In genomic region chr9:124273428-124274153, GRCh38 we compare ENCODE assay signal across 1 cellular context.
TF ChIP-seq lines count a peak whose summit lies in the region.

No MANE protein-coding gene starts in this region.

TF ChIP-seq in K562, 482 proteins besides CTCF, POLR2A, EP300 and RAD21 (continued from another document):
- TF ChIP-seq TRIM25 (IDR thresholded peaks at IDR 0.05; ENCODE audit: borderline replicate concordance), result no peak
